9 cellular contexts compared by ENCODE assay signal in genomic region chr3:158731525-158731924, GRCh38. TPM values are rescaled to one million over a fixed set of nuclear protein-coding genes. Genes with fewer than 3 reads are reported as not detected.
DNase-seq lines count a peak whose midpoint lies in the region; ATAC-seq and TF ChIP-seq lines count a peak whose summit lies in the region.
"Had no signal": no experiment of that assay in that cellular context is flagged by ENCODE, and none has a peak within 500 bp of the region (broad histone marks: within the 10 kb centered on the region; RNA-seq: fewer than 3 reads in every experiment).

No MANE protein-coding gene starts in this region.

- H3K4me3 ChIP-seq in Caco-2 (ENCODE audit: low read depth, low read length) = peak overlapping the region; percentile 73
- peak overlapping the region; percentile 59 for H3K4me3 ChIP-seq in fibroblast of pulmonary artery (replicated peaks; ENCODE audit: low read depth, low read length)
- H3K4me3 ChIP-seq in psoas muscle = peak overlapping the region; percentile 73

- no peaks in the 10 kb centered on the region for H3K9me3 Mint-ChIP-seq in Caco-2 (ENCODE audit: unreplicated experiment)
- peaks cover 0 to 9% (median 7%) of the 10 kb centered on the region in 3 donors for H3K9me3 Mint-ChIP-seq in T-cell

- H3K4me1 ChIP-seq in Caco-2 (peaks cover 3% of the 10 kb centered on the region; the same call in 1 of the 2 replicates), psoas muscle (peaks cover 13% of the 10 kb centered on the region)

- peak overlapping the region; percentile 70 for H3K4me3 Mint-ChIP-seq in Caco-2 (ENCODE audit: unreplicated experiment)
- peak overlapping the region; percentile 54 to 64 (median 60) for H3K4me3 Mint-ChIP-seq in T-cell

- BruUV-seq in Caco-2 (replicated peaks; lab: Mats Ljungman, UMichigan) = no TSS peak

- no peaks in the 10 kb centered on the region for H3K27me3 ChIP-seq in Caco-2 (replicated peaks; ENCODE audit: control insufficient read depth, insufficient read depth, low read length)
- H3K27me3 ChIP-seq in psoas muscle (ENCODE audit: insufficient read depth in 3 of 3, low read length in 2 of 3) = no peaks in the 10 kb centered on the region

- DNase-seq in Caco-2 = peak in 1 of 2 experiments; percentile 12
- no peak for DNase-seq in T-cell
- DNase-seq in fibroblast of pulmonary artery (ENCODE audit: low read depth) = no peak
- no peak for DNase-seq in psoas muscle
- no peak for DNase-seq in iPS-NIHi7 (ENCODE audit: extremely low spot score)
- DNase-seq in NCI-H1105 treated with DMSO at 0.1 percent for 48 hours (lab: John Stamatoyannopoulos, UW) = no peak

- H3K36me3 Mint-ChIP-seq in Caco-2 (ENCODE audit: insufficient read depth, unreplicated experiment) = no peaks in the 10 kb centered on the region
- peaks cover 9% of the 10 kb centered on the region for H3K36me3 Mint-ChIP-seq in T-cell

- POLR2A ChIA-PET in Caco-2 (lab: Charles Lee) = no interaction called here
- POLR2A ChIA-PET in T-cell (lab: Charles Lee) = no interaction called here

- ATAC-seq in T-cell (replicated peaks in 1 of 4) = no peak
- no peak for ATAC-seq in psoas muscle
- no peak for ATAC-seq in GM21367 (IDR thresholded peaks at IDR 0.05; ENCODE audit: unreplicated experiment)
- no peak for ATAC-seq in HG02840 (IDR thresholded peaks at IDR 0.05; ENCODE audit: low FRiP score, unreplicated experiment)

- H3K36me3 ChIP-seq in Caco-2 (ENCODE audit: control insufficient read depth, insufficient read depth, low read length) (no peaks in the 10 kb centered on the region; the same call in 1 of the 2 replicates), psoas muscle (ENCODE audit: insufficient read depth in 1 of 2, low read depth in 1 of 2) (peaks cover 0 to 10% of the 10 kb centered on the region in 2 donors)

- TF ChIP-seq CTCF in Caco-2 (IDR thresholded peaks at IDR 0.05; ENCODE audit: insufficient read depth in 1 of 2, low read depth in 1 of 2, low read length in 1 of 2, severe bottlenecking in 1 of 2, unreplicated experiment in 1 of 2) = no peak
- no peak for TF ChIP-seq CTCF in fibroblast of pulmonary artery (IDR thresholded peaks at IDR 0.05; ENCODE audit: low read length, missing control alignments)
- no peak for TF ChIP-seq CTCF in psoas muscle (IDR thresholded peaks at IDR 0.05)

- H3K4me1 Mint-ChIP-seq in Caco-2 (ENCODE audit: low read depth, unreplicated experiment) (no peaks in the 10 kb centered on the region), T-cell (peaks cover 18 to 29% (median 23%) of the 10 kb centered on the region in 3 donors)

- CTCF ChIA-PET in Caco-2 (lab: Charles Lee) (no interaction called here), T-cell (lab: Charles Lee) (interaction anchor here in 1 of 2 donors (1.0 kb wide), 1 partner anchor 26 kb away, joined by 3 read pairs; no protein-coding TSS in a partner anchor)

- H3K27ac ChIP-seq in psoas muscle = peak overlapping the region; percentile 41
- H3K27ac ChIP-seq: KMS-11 had no signal

- 31 to 36% (median 34%) methylated on average over 13 of the region's 13 CpGs for WGBS in psoas muscle, 3 donors

- H3K9me3 ChIP-seq in Caco-2 (no peaks in the 10 kb centered on the region), psoas muscle (peaks cover 8% of the 10 kb centered on the region)

- H3K27me3 Mint-ChIP-seq in Caco-2 (ENCODE audit: insufficient read depth, unreplicated experiment) = no peaks in the 10 kb centered on the region
- peaks cover 5 to 8% of the 10 kb centered on the region in 2 donors for H3K27me3 Mint-ChIP-seq in T-cell

- intact Hi-C loops in Caco-2 (cut with micrococcal nuclease; ENCODE audit: unreplicated experiment) = loop anchor here (1.0 kb wide), 1 partner anchor 38 kb away; no protein-coding TSS in a partner anchor
- intact Hi-C loops in psoas muscle (cut with DNase I) = no loop called here

- H3K27ac Mint-ChIP-seq in Caco-2 (ENCODE audit: unreplicated experiment) (no peak overlapping the region), T-cell (no peak overlapping the region)

RNA-seq across cellular contexts. Expression of gene RARRES1, which starts 0.7 kb away (rescaled TPM):
- total RNA-seq in Caco-2 (2022) (7.6 and 9.0 TPM in 2 replicates), T-cell (not detected), psoas muscle (10 to 100 TPM in 1 of 4 donors, 1 to 10 TPM in 2, under 1 TPM in 1; 0.97 to 28.1 (median 5.8) TPM)
- 1 to 10 TPM in 2 of 3 donors, under 1 TPM in 1; 0.69 to 6.2 (median 2.9) TPM for polyA plus RNA-seq in psoas muscle

RNA-seq across cellular contexts. Expression of gene LXN, which starts 59.1 kb away (rescaled TPM):
- not detected in 2 replicates for total RNA-seq in Caco-2 (2022)
- 1 to 10 TPM; 2.5 to 6.7 (median 3.9) TPM for total RNA-seq in T-cell
- 1 to 10 TPM; 1.8 to 6.7 (median 3.6) TPM for total RNA-seq in psoas muscle
- 1 to 10 TPM; 1.6 to 4.3 (median 3.2) TPM for polyA plus RNA-seq in psoas muscle
